In genomic region chr13:49112782-49113525, GRCh38 we compare ENCODE assay signal across 11 cellular contexts.
DNase-seq lines count a peak whose midpoint lies in the region; ATAC-seq, FAIRE-seq and TF ChIP-seq lines count a peak whose summit lies in the region.
"Had no signal": no experiment of that assay in that cellular context is flagged by ENCODE, and none has a peak within 500 bp of the region (broad histone marks: within the 10 kb centered on the region; RNA-seq: fewer than 3 reads in every experiment).

No MANE protein-coding gene starts in this region.

- H3K27ac ChIP-seq in HUES48 (ENCODE audit: low read depth, low read length) (peak overlapping the region; percentile 94), K562 (ENCODE audit: extremely low read depth, low read depth, low read length) (no peak overlapping the region; the same call in 2 of the 3 replicates), upper lobe of left lung (no peak overlapping the region)
- H3K27ac ChIP-seq: cardiac muscle cell had no signal

- H3K79me2 ChIP-seq in K562 (ENCODE audit: control insufficient read depth, insufficient read depth, low read length) = peaks cover 11% of the 10 kb centered on the region

- no peak overlapping the region for H3K4me2 ChIP-seq in K562 (ENCODE audit: insufficient read depth, low read length)

- FAIRE-seq in K562 (lab: Jason Lieb, UNC) = no peak
- FAIRE-seq: TTC549 had no signal

- TF ChIP-seq EP300 in K562 (IDR thresholded peaks at IDR 0.05; ENCODE audit: low read length) (no peak), upper lobe of left lung (IDR thresholded peaks at IDR 0.05) (no peak)

- DNase-seq in ACHN (peak; percentile 40), K562 (ENCODE audit: extremely low read depth in 1 of 4, low spot score in 3 of 4) (peak in 3 of 4 experiments; percentile 9 to 11 (median 10)), left lobe of liver (ENCODE audit: low spot score) (no peak), upper lobe of left lung (no peak), NOMO-1 treated with dmso at 0.1 percent for 144 hours (lab: John Stamatoyannopoulos, UW; ENCODE audit: unreplicated experiment) (no peak), middle frontal gyrus (ENCODE audit: extremely low spot score, low spot score) (no peak), MG63 (no peak)
- DNase-seq: DMS79 had no signal

- H3K27me3 ChIP-seq in HUES48 (ENCODE audit: control insufficient read depth, insufficient read depth, low read length) = no peaks in the 10 kb centered on the region
- H3K27me3 ChIP-seq in K562 (ENCODE audit: control insufficient read depth in 2 of 2, insufficient read depth in 2 of 2, low read length in 2 of 2) = no peaks in the 10 kb centered on the region
- no peaks in the 10 kb centered on the region for H3K27me3 ChIP-seq in upper lobe of left lung
- no peaks in the 10 kb centered on the region for H3K27me3 ChIP-seq in MG63
- H3K27me3 ChIP-seq: cardiac muscle cell had no signal

- 90% methylated on average over 1 of the region's 5 CpGs for WGBS in K562 (ENCODE audit: insufficient coverage, low coverage, missing lambda C conversion rate)
- 45 to 53% methylated on average over 5 of the region's 5 CpGs for WGBS in upper lobe of left lung, 2 donors

- H3K4me3 ChIP-seq in HUES48 (ENCODE audit: low read depth, low read length) (peak overlapping the region; percentile 55), K562 (no peak overlapping the region), upper lobe of left lung (no peak overlapping the region), MG63 (no peak overlapping the region)
- H3K4me3 ChIP-seq: cardiac muscle cell had no signal

- H4K20me1 ChIP-seq in K562 (replicated peaks; ENCODE audit: control insufficient read depth, insufficient read depth, low read length) = no peaks in the 10 kb centered on the region

- no peak for TF ChIP-seq RAD21 in K562 (CRISPR knock-in tag; conservative IDR thresholded peaks at IDR 0.05 in 1 of 2, IDR thresholded peaks at IDR 0.05 in 1 of 2)

- CTCF ChIA-PET in K562 (lab: Yijun Ruan, JAX; ENCODE audit: low intra/inter-chr PET ratio) = no interaction called here

- POLR2A ChIA-PET in K562 (lab: Yijun Ruan, JAX) = no interaction called here

- H3K4me1 ChIP-seq in HUES48 (ENCODE audit: control insufficient read depth, insufficient read depth, low read length) (peaks cover 29% of the 10 kb centered on the region), K562 (replicated peaks in 1 of 2; ENCODE audit: control insufficient read depth in 2 of 2, insufficient read depth in 2 of 2, low read length in 2 of 2) (no peaks in the 10 kb centered on the region), upper lobe of left lung (peaks cover 29 to 36% (median 31%) of the 10 kb centered on the region in 4 donors)

- intact Hi-C loops in K562 (cut with micrococcal nuclease) = no loop called here

- TF ChIP-seq CTCF in K562 (IDR thresholded peaks at IDR 0.05 in 2 of 3, conservative IDR thresholded peaks at IDR 0.05 in 1 of 3; ENCODE audit: insufficient read depth in 2 of 3, low read depth in 1 of 3, low read length in 3 of 3) = no peak
- no peak for TF ChIP-seq CTCF in upper lobe of left lung (IDR thresholded peaks at IDR 0.05)

- H3K9me1 ChIP-seq in K562 (ENCODE audit: control insufficient read depth, insufficient read depth, low read length) = no peaks in the 10 kb centered on the region

- no TSS peak for BruUV-seq in K562 (replicated peaks; lab: Mats Ljungman, UMichigan)

- ATAC-seq in K562 = no peak
- ATAC-seq in left lobe of liver = peak; percentile 45
- no peak for ATAC-seq in upper lobe of left lung (ENCODE audit: low FRiP score in 2 of 2)

- in situ Hi-C loops in ACHN (cut with HindIII; ENCODE audit: low pct_ligation_motif_present, low pct_unique_long_range_greater_than_20kb, low sequenced_read_pairs) (no loop called here), K562 (cut with MboI) (no loop called here)

- H3K9me3 ChIP-seq in HUES48 (ENCODE audit: control insufficient read depth, insufficient read depth, low read length) (no peaks in the 10 kb centered on the region), K562 (replicated peaks; ENCODE audit: control insufficient read depth, insufficient read depth, low read depth, low read length) (no peaks in the 10 kb centered on the region), upper lobe of left lung (no peaks in the 10 kb centered on the region), MG63 (peaks cover 1% of the 10 kb centered on the region; the same call in 1 of the 2 replicates)

- TF ChIP-seq POLR2A in K562 (conservative IDR thresholded peaks at IDR 0.05) = no peak
- TF ChIP-seq POLR2A in upper lobe of left lung (IDR thresholded peaks at IDR 0.05) = no peak

- H3K9ac ChIP-seq in HUES48 (ENCODE audit: low read depth, low read length) = peak overlapping the region; percentile 70
- no peak overlapping the region for H3K9ac ChIP-seq in K562 (ENCODE audit: insufficient read depth in 1 of 2, low read depth in 2 of 2, low read length in 2 of 2)

- H3K36me3 ChIP-seq in HUES48 (ENCODE audit: control insufficient read depth, insufficient read depth, low read length) = peaks cover 26% of the 10 kb centered on the region
- H3K36me3 ChIP-seq in K562 (ENCODE audit: control insufficient read depth, insufficient read depth, low read length) = peaks cover 11% of the 10 kb centered on the region; the same call in 1 of the 3 replicates
- H3K36me3 ChIP-seq in upper lobe of left lung = peaks cover 0 to 27% (median 10%) of the 10 kb centered on the region in 4 donors
- peaks cover 26% of the 10 kb centered on the region for H3K36me3 ChIP-seq in MG63

- H2AFZ ChIP-seq in K562 (ENCODE audit: low read depth, low read length) = no peak overlapping the region

TF ChIP-seq in K562, 482 proteins besides CTCF, POLR2A, EP300 and RAD21:
- TF ChIP-seq KDM1A (IDR thresholded peaks at IDR 0.05) (0 out of 4 replicates have a peak, but pooled peaks of 1 of the 2 experiments have one; percentile 5), USF2 (CRISPR knock-in tag; IDR thresholded peaks at IDR 0.05) (no peak), LEF1 (IDR thresholded peaks at IDR 0.05) (no peak), ATF4 (CRISPR knock-in tag; IDR thresholded peaks at IDR 0.05) (no peak), CBX8 (IDR thresholded peaks at IDR 0.05; ENCODE audit: borderline replicate concordance, extremely low read depth, low read depth, low read length, poor library complexity, severe bottlenecking) (no peak)

Comparison
In these comparisons a context has a peak if more than half of its experiments do, and no peak if none do; other contexts are left out.
1. DNase-seq: peak in ACHN (single experiment) and K562 (3 of 4); none in left lobe of liver (single experiment), upper lobe of left lung (0 of 2), NOMO-1 treated with dmso at 0.1 percent for 144 hours (single experiment), middle frontal gyrus (single experiment) and MG63 (single experiment).